Comparison of ENCODE assay signal across 14 cellular contexts in genomic region chr3:171157286-171157685, GRCh38.
DNase-seq lines count a peak whose midpoint lies in the region; ATAC-seq and TF ChIP-seq lines count a peak whose summit lies in the region.
"Had no signal": no experiment of that assay in that cellular context is flagged by ENCODE, and none has a peak within 500 bp of the region (broad histone marks: within the 10 kb centered on the region; RNA-seq: fewer than 3 reads in every experiment).

No MANE protein-coding gene starts in this region.

- H3K36me3 Mint-ChIP-seq in nephron (ENCODE audit: low read depth) = peaks cover 25% of the 10 kb centered on the region
- H3K36me3 Mint-ChIP-seq in CD8-positive, alpha-beta T cell = peaks cover 87% of the 10 kb centered on the region

- ATAC-seq in CD8-positive, alpha-beta T cell = no peak
- ATAC-seq in HG02763 (IDR thresholded peaks at IDR 0.05; ENCODE audit: unreplicated experiment) = no peak
- no peak for ATAC-seq in GM21786 (IDR thresholded peaks at IDR 0.05; ENCODE audit: unreplicated experiment)
- ATAC-seq in HG03039 (IDR thresholded peaks at IDR 0.05; ENCODE audit: unreplicated experiment) = no peak
- ATAC-seq: naive thymus-derived CD8-positive, alpha-beta T cell had no signal

- POLR2A ChIA-PET in AG04449 (lab: Yijun Ruan, JAX) = no interaction called here
- POLR2A ChIA-PET in CD8-positive, alpha-beta T cell (lab: Charles Lee) = no interaction called here

- H3K27me3 Mint-ChIP-seq in nephron (ENCODE audit: low read depth) = peaks cover 15% of the 10 kb centered on the region
- no peaks in the 10 kb centered on the region for H3K27me3 Mint-ChIP-seq in CD8-positive, alpha-beta T cell (ENCODE audit: low read depth)
- H3K27me3 Mint-ChIP-seq: activated B cell treated with CpG ODN at 0.5 μM for 24 hours; naive thymus-derived CD8-positive, alpha-beta T cell had no signal

- H3K27ac ChIP-seq in CD8-positive, alpha-beta T cell (ENCODE audit: low read depth, low read length) = no peak overlapping the region
- H3K27ac ChIP-seq: spleen had no signal

- H3K27me3 ChIP-seq in CD8-positive, alpha-beta T cell (ENCODE audit: insufficient read depth, low read length) = no peaks in the 10 kb centered on the region
- H3K27me3 ChIP-seq: spleen had no signal

- H3K4me3 ChIP-seq in AG04449 (ENCODE audit: low read depth, low read length) = no peak overlapping the region
- H3K4me3 ChIP-seq in CD8-positive, alpha-beta T cell (ENCODE audit: low read depth, low read length) = no peak overlapping the region
- H3K4me3 ChIP-seq: spleen had no signal

- CTCF ChIA-PET in AG04449 (lab: Yijun Ruan, JAX) = interaction anchor here (0.8 to 2.5 kb wide), 4 partner anchors 10 to 195 kb away, joined by 3 to 7 read pairs (median 6); no protein-coding TSS in a partner anchor
- CTCF ChIA-PET in CD8-positive, alpha-beta T cell (lab: Charles Lee) = no interaction called here

- peaks cover under 1% of the 10 kb centered on the region for H3K9me3 Mint-ChIP-seq in nephron
- H3K9me3 Mint-ChIP-seq in CD8-positive, alpha-beta T cell = no peaks in the 10 kb centered on the region
- H3K9me3 Mint-ChIP-seq: activated B cell treated with CpG ODN at 0.5 μM for 24 hours; naive thymus-derived CD8-positive, alpha-beta T cell had no signal

- H3K9me3 ChIP-seq in CD8-positive, alpha-beta T cell (ENCODE audit: low read length) = no peaks in the 10 kb centered on the region

- H3K36me3 ChIP-seq in CD8-positive, alpha-beta T cell (ENCODE audit: insufficient read depth, low read length) = peaks cover 31% of the 10 kb centered on the region

- H3K27ac Mint-ChIP-seq in nephron = peak overlapping the region in 1 of 3 experiments; percentile 21
- no peak overlapping the region for H3K27ac Mint-ChIP-seq in CD8-positive, alpha-beta T cell
- H3K27ac Mint-ChIP-seq: activated B cell treated with CpG ODN at 0.5 μM for 24 hours had no signal

- no peak overlapping the region for H3K4me3 Mint-ChIP-seq in nephron
- no peak overlapping the region for H3K4me3 Mint-ChIP-seq in CD8-positive, alpha-beta T cell
- H3K4me3 Mint-ChIP-seq: activated B cell treated with CpG ODN at 0.5 μM for 24 hours; naive thymus-derived CD8-positive, alpha-beta T cell had no signal

- no peak for DNase-seq in AG04449 (ENCODE audit: low read depth, low spot score)
- peak; percentile 46 to 71 for DNase-seq in SHP77 (lab: John Stamatoyannopoulos, UW)
- peak; percentile 30 to 89 (median 72) for DNase-seq in head of caudate nucleus
- no peak for DNase-seq in CD8-positive, alpha-beta T cell
- DNase-seq: activated B cell treated with CpG ODN at 0.5 μM for 24 hours; cortex of kidney; MM.1S; naive thymus-derived CD8-positive, alpha-beta T cell; NCI-H2081 treated with DMSO at 0.1 percent for 48 hours; spleen had no signal

- peaks cover 28% of the 10 kb centered on the region for H3K4me1 Mint-ChIP-seq in nephron
- H3K4me1 Mint-ChIP-seq in CD8-positive, alpha-beta T cell (ENCODE audit: low read depth) = no peaks in the 10 kb centered on the region
- H3K4me1 Mint-ChIP-seq: activated B cell treated with CpG ODN at 0.5 μM for 24 hours had no signal

- peak; percentile 8 for TF ChIP-seq CTCF in AG04449 (IDR thresholded peaks at IDR 0.05; ENCODE audit: insufficient read depth, low read length, missing control alignments)
- peak in 2 of 3 experiments; percentile 24 to 25 for TF ChIP-seq CTCF in nephron (IDR thresholded peaks at IDR 0.05; ENCODE audit: unreplicated experiment in 3 of 3)
- no peak for TF ChIP-seq CTCF in CD8-positive, alpha-beta T cell (IDR thresholded peaks at IDR 0.05)

- intact Hi-C loops in head of caudate nucleus (cut with DNase I) = no loop called here
- intact Hi-C loops in CD8-positive, alpha-beta T cell (cut with DNase I, micrococcal nuclease) = loop anchor here in 1 of 2 experiments (10.0 kb wide), 1 partner anchor 598 kb away; no protein-coding TSS in a partner anchor

- no peaks in the 10 kb centered on the region for H3K4me1 ChIP-seq in CD8-positive, alpha-beta T cell (ENCODE audit: insufficient read depth, low read length)
- H3K4me1 ChIP-seq: spleen had no signal

Comparison
In these comparisons a context has a peak if more than half of its experiments do, and no peak if none do; other contexts are left out.
1. DNase-seq: peak in SHP77 (2 of 2) and head of caudate nucleus (42 of 42); none in AG04449 (single experiment) and CD8-positive, alpha-beta T cell (0 of 7).